Comparison of ENCODE assay signal across 13 cellular contexts in the genomic region with DNA sequence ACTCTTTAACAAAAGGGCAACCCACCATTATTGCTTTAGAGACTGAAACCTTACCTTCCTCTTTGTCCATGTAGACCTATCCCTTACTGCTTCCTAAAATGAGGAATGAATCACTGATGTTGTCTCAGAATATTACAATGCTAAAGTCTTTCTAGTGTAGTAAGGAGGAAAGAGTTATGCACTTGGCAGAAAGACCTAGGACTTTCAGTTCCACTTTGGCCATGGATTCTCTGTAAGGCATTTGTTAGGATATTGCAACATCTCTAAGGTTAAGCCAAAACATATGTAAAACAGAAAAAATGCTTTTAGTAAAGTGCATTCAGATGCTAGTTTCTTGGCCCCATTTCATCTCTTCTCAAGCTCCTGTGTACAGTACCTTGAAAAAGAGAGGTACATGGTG.
DNase-seq lines count a peak whose midpoint lies in the region; ATAC-seq and TF ChIP-seq lines count a peak whose summit lies in the region.
"Had no signal": no experiment of that assay in that cellular context is flagged by ENCODE, and none has a peak within 500 bp of the region (broad histone marks: within the 10 kb centered on the region; RNA-seq: fewer than 3 reads in every experiment).

No MANE protein-coding gene starts in this region.

- no peak overlapping the region for H3K27ac ChIP-seq in CD8-positive, alpha-beta T cell (ENCODE audit: low read depth, low read length)
- H3K27ac ChIP-seq: C4-2B had no signal

- H3K4me1 ChIP-seq in CD8-positive, alpha-beta T cell (ENCODE audit: insufficient read depth, low read length), result no peaks in the 10 kb centered on the region

- H3K4me1 Mint-ChIP-seq in CD8-positive, alpha-beta T cell (ENCODE audit: low read depth), result no peaks in the 10 kb centered on the region
- H3K4me1 Mint-ChIP-seq: memory B cell had no signal

- CTCF ChIA-PET in AG04449 (lab: Yijun Ruan, JAX), result interaction anchor here (1.0 kb wide), 1 partner anchor 54 kb away, joined by 4 read pairs; no protein-coding TSS in a partner anchor
- CTCF ChIA-PET in CD8-positive, alpha-beta T cell (lab: Charles Lee), result no interaction called here

- no peak for TF ChIP-seq CTCF in AG04449 (IDR thresholded peaks at IDR 0.05; ENCODE audit: insufficient read depth, low read length, missing control alignments)
- no peak for TF ChIP-seq CTCF in CD8-positive, alpha-beta T cell (IDR thresholded peaks at IDR 0.05)

- H3K27me3 Mint-ChIP-seq in CD8-positive, alpha-beta T cell (ENCODE audit: low read depth), result no peaks in the 10 kb centered on the region
- H3K27me3 Mint-ChIP-seq: memory B cell had no signal

- POLR2A ChIA-PET in AG04449 (lab: Yijun Ruan, JAX), result no interaction called here
- POLR2A ChIA-PET in CD8-positive, alpha-beta T cell (lab: Charles Lee), result no interaction called here

- no peaks in the 10 kb centered on the region for H3K36me3 Mint-ChIP-seq in CD8-positive, alpha-beta T cell
- H3K36me3 Mint-ChIP-seq: memory B cell had no signal

- H3K27me3 ChIP-seq in CD8-positive, alpha-beta T cell (ENCODE audit: insufficient read depth, low read length), result no peaks in the 10 kb centered on the region

- no peaks in the 10 kb centered on the region for H3K9me3 ChIP-seq in CD8-positive, alpha-beta T cell (ENCODE audit: low read length)

- no peak overlapping the region for H3K27ac Mint-ChIP-seq in CD8-positive, alpha-beta T cell
- H3K27ac Mint-ChIP-seq: memory B cell had no signal

- DNase-seq in AG04449 (ENCODE audit: low read depth, low spot score) (peak; percentile 74), M059J (ENCODE audit: low read depth) (peak; percentile 41), dermis blood vessel endothelial cell (peak; percentile 38), medulla oblongata (ENCODE audit: extremely low spot score) (peak; percentile 33), NCI-H524 treated with DMSO at 0.1 percent for 48 hours (lab: John Stamatoyannopoulos, UW) (no peak), hepatic stellate cell (ENCODE audit: low spot score) (no peak)
- DNase-seq in CD8-positive, alpha-beta T cell, result no peak
- DNase-seq: activated gamma-delta T cell; NCI-H1105; stimulated activated naive CD4-positive, alpha-beta T cell had no signal

- H3K36me3 ChIP-seq in CD8-positive, alpha-beta T cell (ENCODE audit: insufficient read depth, low read length), result no peaks in the 10 kb centered on the region

- ATAC-seq in HG03159 (IDR thresholded peaks at IDR 0.05; ENCODE audit: unreplicated experiment), result no peak
- no peak for ATAC-seq in CD8-positive, alpha-beta T cell

- intact Hi-C loops in CD8-positive, alpha-beta T cell (cut with DNase I, micrococcal nuclease), result no loop called here

- H3K9me3 Mint-ChIP-seq in CD8-positive, alpha-beta T cell, result no peaks in the 10 kb centered on the region
- H3K9me3 Mint-ChIP-seq: memory B cell had no signal

- no peak overlapping the region for H3K4me3 Mint-ChIP-seq in CD8-positive, alpha-beta T cell
- H3K4me3 Mint-ChIP-seq: memory B cell had no signal

- no peak overlapping the region for H3K4me3 ChIP-seq in AG04449 (ENCODE audit: low read depth, low read length)
- H3K4me3 ChIP-seq in CD8-positive, alpha-beta T cell (ENCODE audit: low read depth, low read length), result no peak overlapping the region

Comparison
In these comparisons a context has a peak if more than half of its experiments do, and no peak if none do; other contexts are left out.
1. DNase-seq: peak in AG04449 (single experiment), M059J (single experiment), dermis blood vessel endothelial cell (single experiment) and medulla oblongata (single experiment); none in NCI-H524 treated with DMSO at 0.1 percent for 48 hours (single experiment), hepatic stellate cell (single experiment) and CD8-positive, alpha-beta T cell (0 of 7).